Comparison of ENCODE assay signal across 16 cellular contexts in the genomic region with DNA sequence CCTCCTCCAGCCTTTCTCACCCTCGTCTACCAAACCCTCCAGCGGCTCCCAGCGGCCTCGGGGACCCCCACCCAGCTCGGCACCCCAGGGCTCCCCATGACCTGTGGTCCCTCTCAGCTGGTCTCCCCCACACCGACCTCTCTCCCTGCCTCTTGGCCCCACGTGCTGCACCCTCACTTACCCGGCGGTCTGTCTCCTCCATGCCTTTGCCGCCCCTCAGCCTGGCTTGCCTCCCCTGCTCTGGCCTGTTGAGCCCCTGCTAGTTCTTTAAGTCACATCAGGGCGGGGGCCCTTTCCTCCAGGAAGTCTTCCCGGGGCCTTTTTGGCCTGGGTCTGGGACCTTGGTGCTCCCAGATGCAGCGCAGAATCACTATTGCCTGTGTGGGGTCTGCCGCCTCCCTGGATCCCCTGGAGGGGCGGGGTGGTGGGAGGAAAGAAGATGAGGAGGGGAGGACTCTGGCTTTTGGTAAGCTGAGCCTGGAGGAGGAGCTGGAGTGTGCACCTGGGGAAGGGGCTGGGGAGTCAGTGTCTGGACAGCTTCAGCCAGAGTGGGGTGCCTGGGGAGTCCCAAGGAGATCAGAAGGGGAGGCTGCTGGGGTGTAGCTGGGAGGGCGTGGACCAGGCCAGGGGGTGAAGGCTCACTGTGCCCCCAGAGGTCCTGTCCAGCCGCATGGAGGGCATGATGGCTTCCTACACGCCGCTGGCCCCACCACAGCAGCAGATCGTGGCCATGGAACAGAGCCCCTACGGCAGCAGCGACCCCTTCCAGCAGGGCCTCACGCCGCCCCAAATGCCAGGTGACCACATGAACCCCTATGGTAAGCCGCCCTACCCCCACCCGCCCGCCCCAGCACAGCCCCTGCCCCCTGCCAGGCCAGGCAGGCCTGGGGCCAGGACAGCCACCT.
"Had no signal": no experiment of that assay in that cellular context is flagged by ENCODE, and none has a peak within 500 bp of the region (broad histone marks: within the 10 kb centered on the region; RNA-seq: fewer than 3 reads in every experiment).

No MANE protein-coding gene starts in this region.

- H3K9me3 Mint-ChIP-seq: activated CD8-positive, alpha-beta T cell treated with anti-CD3 and anti-CD28 coated beads for 36 hours; activated naive CD4-positive, alpha-beta T cell treated with anti-CD3 and anti-CD28 coated beads, Interleukin-2, amount 50 U/mL, for 72 hours; activated T-cell treated with anti-CD3 and anti-CD28 coated beads, Interleukin-2, amount 50 U/mL, for 72 hours had no signal

- H3K4me3 Mint-ChIP-seq: activated CD8-positive, alpha-beta T cell treated with anti-CD3 and anti-CD28 coated beads for 36 hours; activated T-cell treated with anti-CD3 and anti-CD28 coated beads, Interleukin-2, amount 50 U/mL, for 72 hours had no signal

- H3K36me3 Mint-ChIP-seq: activated naive CD4-positive, alpha-beta T cell treated with anti-CD3 and anti-CD28 coated beads, Interleukin-2, amount 50 U/mL, for 72 hours had no signal

- H3K36me3 ChIP-seq: colonic mucosa, left ventricle myocardium inferior, ovary, thoracic aorta had no signal

- H3K4me1 ChIP-seq: colonic mucosa, left ventricle myocardium inferior had no signal

- H3K9me3 ChIP-seq: colonic mucosa, left ventricle myocardium inferior, ovary, thoracic aorta had no signal

- H3K27ac Mint-ChIP-seq: activated CD8-positive, alpha-beta T cell treated with anti-CD3 and anti-CD28 coated beads for 36 hours; activated naive CD4-positive, alpha-beta T cell treated with anti-CD3 and anti-CD28 coated beads, Interleukin-2, amount 50 U/mL, for 72 hours; activated T-cell treated with anti-CD3 and anti-CD28 coated beads, Interleukin-2, amount 50 U/mL, for 72 hours had no signal

- ATAC-seq: activated CD8-positive, alpha-beta T cell treated with anti-CD3 and anti-CD28 coated beads for 36 hours; activated naive CD4-positive, alpha-beta T cell treated with anti-CD3 and anti-CD28 coated beads, Interleukin-2, amount 50 U/mL, for 72 hours; activated T-cell treated with anti-CD3 and anti-CD28 coated beads, Interleukin-2, amount 50 U/mL, for 72 hours had no signal

- H3K27me3 ChIP-seq: colonic mucosa, ovary had no signal

- DNase-seq: activated CD4-positive, alpha-beta T cell treated with anti-CD3 and anti-CD28 coated beads for 4 hours; activated CD8-positive, alpha-beta T cell treated with anti-CD3 and anti-CD28 coated beads for 36 hours; activated gamma-delta T cell; activated T-cell treated with anti-CD3 and anti-CD28 coated beads, Interleukin-2, amount 50 U/mL, for 72 hours; colonic mucosa; effector CD4-positive, alpha-beta T cell; foreskin melanocyte; head of caudate nucleus; left ventricle myocardium inferior; mesendoderm; stimulated activated CD4-positive, alpha-beta T cell treated with anti-CD3 and anti-CD28 coated beads, Interleukin-12 subunit alpha, Interleukin-12 subunit beta, amount 100 ng/mL, for 4 hours; stimulated activated CD4-positive, alpha-beta T cell treated with anti-CD3 and anti-CD28 coated beads, Interleukin-2, amount 100 ng/mL, for 24 hours had no signal

- H3K4me3 ChIP-seq: colonic mucosa, left ventricle myocardium inferior, ovary, thoracic aorta had no signal

- H3K27ac ChIP-seq: colonic mucosa, left ventricle myocardium inferior, ovary, thoracic aorta, VCaP had no signal
